Comparison of ENCODE assay signal across 6 cellular contexts in the genomic region with DNA sequence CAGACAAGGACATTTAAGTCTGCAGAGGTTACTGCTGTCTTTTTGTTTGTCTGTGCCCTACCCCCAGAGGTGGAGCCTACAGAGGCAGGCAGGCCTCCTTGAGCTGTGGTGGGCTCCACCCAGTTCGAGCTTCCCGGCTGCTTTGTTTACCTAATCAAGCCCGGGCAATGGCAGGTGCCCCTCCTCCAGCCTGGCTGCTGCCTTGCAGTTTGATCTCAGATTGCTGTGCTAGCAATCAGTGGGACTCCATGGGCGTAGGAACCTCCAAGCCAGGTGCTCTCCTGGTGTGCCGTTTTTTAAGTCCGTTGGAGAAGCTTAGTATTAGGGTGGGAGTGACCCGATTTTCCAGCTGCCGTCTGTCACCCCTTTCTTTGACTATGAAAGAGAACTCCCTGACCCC. TPM values are rescaled to one million over a fixed set of nuclear protein-coding genes. Genes with fewer than 3 reads are reported as not detected.
DNase-seq lines count a peak whose midpoint lies in the region; ATAC-seq, FAIRE-seq and TF ChIP-seq lines count a peak whose summit lies in the region.
"Not testable (repeated sequence)": the region's sequence is repeated elsewhere in the genome, so short reads cannot be mapped to it uniquely, and the experiment has no call there.

No MANE protein-coding gene starts in this region.

- H4K20me1 ChIP-seq in HepG2 (ENCODE audit: insufficient read depth, low read length), result not testable (repeated sequence)

- 0% methylated on average over 5 of the region's 8 CpGs for WGBS in HepG2 (ENCODE audit: low lambda C conversion rate)

- not testable (repeated sequence) for BruUV-seq in HepG2 (replicated peaks; lab: Mats Ljungman, UMichigan)

- in situ Hi-C loops in HepG2 (cut with HindIII; ENCODE audit: extremely low pct_ligation_motif_present, low pct_unique_long_range_greater_than_20kb), result not testable (repeated sequence)

- not testable (repeated sequence) for H3K4me1 ChIP-seq in HepG2 (ENCODE audit: insufficient read depth, low read length)

- not testable (repeated sequence) for TF ChIP-seq POLR2A in HepG2 (IDR thresholded peaks at IDR 0.05; ENCODE audit: insufficient read depth in 1 of 2, low read depth in 2 of 2, low read length in 2 of 2)

- H3K4me2 ChIP-seq in HepG2 (ENCODE audit: low read depth, low read length), result peak overlapping the region; percentile 63

- DNase-seq in COLO668 (lab: John Stamatoyannopoulos, UW; ENCODE audit: unreplicated experiment) (peak; percentile 36), NCI-H1417 (lab: John Stamatoyannopoulos, UW) (peak in 2 of 3 experiments; percentile 0 to 5), NCI-H2171 treated with DMSO at 0.1 percent for 48 hours (lab: John Stamatoyannopoulos, UW) (peak; percentile 26), NCI-H748 (lab: John Stamatoyannopoulos, UW; ENCODE audit: unreplicated experiment) (peak; percentile 57), bronchial epithelial cell (ENCODE audit: low read depth) (peak; percentile 11), HepG2 (ENCODE audit: low spot score) (peak; percentile 16)

- not testable (repeated sequence) for H3K27ac ChIP-seq in HepG2 (ENCODE audit: extremely low read length, insufficient read depth, low read length)

- not testable (repeated sequence) for TF ChIP-seq CTCF in bronchial epithelial cell (IDR thresholded peaks at IDR 0.05; ENCODE audit: insufficient read depth, low read length, severe bottlenecking); HepG2 (CRISPR knock-in tag; IDR thresholded peaks at IDR 0.05)

- not testable (repeated sequence) for H3K9me3 ChIP-seq in HepG2 (ENCODE audit: low read length)

- not testable (repeated sequence) for H3K36me3 ChIP-seq in bronchial epithelial cell (ENCODE audit: control insufficient read depth, insufficient read depth, low read length); HepG2 (replicated peaks in 1 of 2; ENCODE audit: control insufficient read depth in 1 of 2, insufficient read depth in 2 of 2, low read length in 2 of 2)

- H3K9ac ChIP-seq in HepG2 (ENCODE audit: insufficient read depth, low read depth, low read length), result not testable (repeated sequence)

- H3K79me2 ChIP-seq in HepG2 (ENCODE audit: insufficient read depth, low read length), result not testable (repeated sequence)

- not testable (repeated sequence) for FAIRE-seq in bronchial epithelial cell (lab: Jason Lieb, UNC); HepG2 (lab: Jason Lieb, UNC)

- CTCF ChIA-PET in HepG2 (lab: Yijun Ruan, JAX; ENCODE audit: low intra/inter-chr PET ratio, low total read pairs), result not testable (repeated sequence)

- not testable (repeated sequence) for H2AFZ ChIP-seq in HepG2 (ENCODE audit: low read length)

- not testable (repeated sequence) for TF ChIP-seq EP300 in HepG2 (IDR thresholded peaks at IDR 0.05; ENCODE audit: low read depth in 2 of 2, low read length in 2 of 2); HepG2 (CRISPR knock-in tag; IDR thresholded peaks at IDR 0.05; ENCODE audit: borderline replicate concordance)

- intact Hi-C loops in HepG2 (cut with micrococcal nuclease; ENCODE audit: unreplicated experiment), result not testable (repeated sequence)

- POLR2A ChIA-PET in HepG2 (lab: Yijun Ruan, JAX), result not testable (repeated sequence)

- not testable (repeated sequence) for H3K27me3 ChIP-seq in bronchial epithelial cell (ENCODE audit: control insufficient read depth, insufficient read depth, low read length); HepG2 (ENCODE audit: control insufficient read depth in 1 of 2, insufficient read depth in 2 of 2, low read length in 2 of 2)

- not testable (repeated sequence) for TF ChIP-seq RAD21 in HepG2 (CRISPR knock-in tag; IDR thresholded peaks at IDR 0.05)

- ATAC-seq in HepG2, result 0 out of 3 replicates have a peak, but pooled peaks have one; percentile 37

- H3K4me3 ChIP-seq in bronchial epithelial cell (ENCODE audit: low read depth, low read length); HepG2 (replicated peaks in 1 of 3; ENCODE audit: insufficient read depth in 1 of 3, low read depth in 2 of 3, low read length in 3 of 3): not testable (repeated sequence)

TF ChIP-seq in HepG2, 621 proteins besides CTCF, POLR2A, EP300 and RAD21:
- not testable (repeated sequence) for TF ChIP-seq FOXA1 (IDR thresholded peaks at IDR 0.05)
- TF ChIP-seq FOXA1 (CRISPR knock-in tag; IDR thresholded peaks at IDR 0.05) (peak; percentile 58; the same call in 1 of the 2 replicates), FOXA3 (CRISPR knock-in tag; IDR thresholded peaks at IDR 0.05) (0 out of 2 replicates have a peak, but pooled peaks have one; percentile 17), SP5 (CRISPR knock-in tag; IDR thresholded peaks at IDR 0.05; ENCODE audit: borderline replicate concordance, low read depth) (peak; percentile 53; the same call in 1 of the 2 replicates)
- TF ChIP-seq, protein P1, sequence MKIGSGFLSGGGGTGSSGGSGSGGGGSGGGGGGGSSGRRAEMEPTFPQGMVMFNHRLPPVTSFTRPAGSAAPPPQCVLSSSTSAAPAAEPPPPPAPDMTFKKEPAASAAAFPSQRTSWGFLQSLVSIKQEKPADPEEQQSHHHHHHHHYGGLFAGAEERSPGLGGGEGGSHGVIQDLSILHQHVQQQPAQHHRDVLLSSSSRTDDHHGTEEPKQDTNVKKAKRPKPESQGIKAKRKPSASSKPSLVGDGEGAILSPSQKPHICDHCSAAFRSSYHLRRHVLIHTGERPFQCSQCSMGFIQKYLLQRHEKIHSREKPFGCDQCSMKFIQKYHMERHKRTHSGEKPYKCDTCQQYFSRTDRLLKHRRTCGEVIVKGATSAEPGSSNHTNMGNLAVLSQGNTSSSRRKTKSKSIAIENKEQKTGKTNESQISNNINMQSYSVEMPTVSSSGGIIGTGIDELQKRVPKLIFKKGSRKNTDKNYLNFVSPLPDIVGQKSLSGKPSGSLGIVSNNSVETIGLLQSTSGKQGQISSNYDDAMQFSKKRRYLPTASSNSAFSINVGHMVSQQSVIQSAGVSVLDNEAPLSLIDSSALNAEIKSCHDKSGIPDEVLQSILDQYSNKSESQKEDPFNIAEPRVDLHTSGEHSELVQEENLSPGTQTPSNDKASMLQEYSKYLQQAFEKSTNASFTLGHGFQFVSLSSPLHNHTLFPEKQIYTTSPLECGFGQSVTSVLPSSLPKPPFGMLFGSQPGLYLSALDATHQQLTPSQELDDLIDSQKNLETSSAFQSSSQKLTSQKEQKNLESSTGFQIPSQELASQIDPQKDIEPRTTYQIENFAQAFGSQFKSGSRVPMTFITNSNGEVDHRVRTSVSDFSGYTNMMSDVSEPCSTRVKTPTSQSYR (CRISPR knock-in tag; IDR thresholded peaks at IDR 0.05; ENCODE audit: borderline replicate concordance), result 0 out of 2 replicates have a peak, but pooled peaks have one; percentile 19

RNA-seq across cellular contexts. Expression of a gene that starts 39.8 kb away (rescaled TPM):
- total RNA-seq in bronchial epithelial cell (78.7 and 90.5 TPM in 2 replicates), HepG2 (2016; rRNA removed; fragmentation: Illumina TruSeq; extraction: Trizol) (0.95 and 1.1 TPM in 2 replicates)
- 0.40 TPM in 1 of 2 replicates, not detected in the other for total RNA-seq in HepG2 (2016; cell fraction: cytosol; rRNA removed; fragmentation: Illumina TruSeq; extraction: Trizol; ENCODE audit: low read depth)
- total RNA-seq in HepG2 (2016; cell fraction: insoluble cytoplasmic fraction; rRNA removed; fragmentation: Illumina TruSeq; extraction: Trizol), result 1.1 and 1.3 TPM in 2 replicates
- total RNA-seq in HepG2 (2016; cell fraction: membrane; rRNA removed; fragmentation: Illumina TruSeq; extraction: Trizol), result 0.43 and 0.65 TPM in 2 replicates
- total RNA-seq in HepG2 (2016; cell fraction: nucleus; rRNA removed; fragmentation: Illumina TruSeq; extraction: Trizol), result 1.2 and 1.3 TPM in 2 replicates
- polyA plus RNA-seq in HepG2 (2011; rRNA removed), result 0.40 and 0.63 TPM in 2 replicates
- polyA plus RNA-seq in HepG2 (2011; cell fraction: cytosol; rRNA removed), result 0.13 and 0.27 TPM in 2 replicates
- 0.48 and 0.69 TPM in 2 replicates for polyA plus RNA-seq in HepG2 (2011; cell fraction: nucleus; rRNA removed)
- 0.20 and 0.21 TPM in 2 replicates for polyA plus RNA-seq in HepG2 (2012)
- polyA plus RNA-seq in HepG2 (2016; cell fraction: cytosol; fragmentation: Illumina TruSeq; extraction: Trizol; ENCODE audit: low read depth), result 0.03 TPM in 1 of 2 replicates, not detected in the other
- polyA plus RNA-seq in HepG2 (2016; cell fraction: insoluble cytoplasmic fraction; fragmentation: Illumina TruSeq; extraction: Trizol; ENCODE audit: low read depth), result 0.40 and 0.85 TPM in 2 replicates
- polyA plus RNA-seq in HepG2 (2016; cell fraction: membrane; fragmentation: Illumina TruSeq; extraction: Trizol; ENCODE audit: low read depth), result 0.15 and 0.22 TPM in 2 replicates
- polyA plus RNA-seq in HepG2 (2016; cell fraction: nucleus; fragmentation: Illumina TruSeq; extraction: Trizol; ENCODE audit: insufficient read depth, low read depth), result 1.0 and 2.6 TPM in 2 replicates
- 0.22 and 38.6 TPM in 2 replicates for polyA minus RNA-seq in HepG2 (2011; rRNA and poly(A)+ RNA removed; ENCODE audit: low replicate concordance)
- 0.59 and 1.5 TPM in 2 replicates for polyA minus RNA-seq in HepG2 (2011; cell fraction: cytosol; rRNA and poly(A)+ RNA removed)
- polyA minus RNA-seq in HepG2 (2011; cell fraction: nucleus; rRNA and poly(A)+ RNA removed), result 0.90 and 1.5 TPM in 2 replicates

Comparison
In these comparisons a context has a peak if more than half of its experiments do, and no peak if none do; other contexts are left out.
1. DNase-seq: peak in every context shown above with its lines; median percentile 57 in NCI-H748; 36 in COLO668; 26 in NCI-H2171 treated with DMSO at 0.1 percent for 48 hours; 16 in HepG2; 11 in bronchial epithelial cell; 2 in NCI-H1417.
2. RNA of a gene that starts 39.8 kb away (total RNA-seq): 78.7 to 90.5 TPM in bronchial epithelial cell; 0.40 to 1.3 TPM in HepG2; every median in the first group is over 10 times any median in the second.